ENCODE assay signal across 17 cellular contexts in the genomic region with DNA sequence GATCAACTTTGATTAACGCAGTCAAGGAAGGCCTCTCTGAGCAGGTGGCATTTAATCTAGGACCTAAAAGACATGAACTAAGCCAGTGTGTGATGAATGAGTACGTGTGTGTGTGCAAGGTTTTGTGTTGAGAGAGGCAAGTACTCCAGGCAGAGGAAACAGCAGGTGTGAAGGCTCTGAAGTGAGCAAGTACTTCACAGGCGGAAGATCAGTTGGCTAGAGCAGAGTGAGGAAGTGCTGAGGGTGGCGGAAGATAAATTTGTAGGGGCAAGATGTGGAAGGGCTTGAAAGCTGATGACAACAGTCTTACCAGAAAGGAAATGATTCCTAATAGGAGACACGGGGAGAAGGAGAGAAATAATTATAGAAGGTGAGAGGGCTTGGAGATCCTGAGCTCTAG. TPM values are rescaled to one million over a fixed set of nuclear protein-coding genes. Genes with fewer than 3 reads are reported as not detected.
DNase-seq lines count a peak whose midpoint lies in the region; ATAC-seq, FAIRE-seq and TF ChIP-seq lines count a peak whose summit lies in the region.
"Had no signal": no experiment of that assay in that cellular context is flagged by ENCODE, and none has a peak within 500 bp of the region (broad histone marks: within the 10 kb centered on the region; RNA-seq: fewer than 3 reads in every experiment).

No MANE protein-coding gene starts in this region.

- POLR2A ChIA-PET in HepG2 (lab: Yijun Ruan, JAX) = interaction anchor here (0.7 to 0.9 kb wide), 2 partner anchors 20 to 407 kb away, joined by 3 read pairs; no protein-coding TSS in a partner anchor
- POLR2A ChIA-PET in CD4-positive, alpha-beta T cell (lab: Charles Lee) = no interaction called here

- CTCF ChIA-PET in HepG2 (lab: Yijun Ruan, JAX; ENCODE audit: low intra/inter-chr PET ratio, low total read pairs) = no interaction called here
- CTCF ChIA-PET in CD4-positive, alpha-beta T cell (lab: Charles Lee) = no interaction called here

- H3K36me3 Mint-ChIP-seq in CD4-positive, alpha-beta T cell (ENCODE audit: low read depth) = peaks cover 35% of the 10 kb centered on the region
- peaks cover 13% of the 10 kb centered on the region for H3K36me3 Mint-ChIP-seq in endothelial cell (ENCODE audit: low read depth, unreplicated experiment)

- no peak overlapping the region for H3K4me2 ChIP-seq in HepG2 (ENCODE audit: low read depth, low read length)
- H3K4me2 ChIP-seq: A549 had no signal

- H3K79me2 ChIP-seq in HepG2 (ENCODE audit: insufficient read depth, low read length) = peaks cover 2% of the 10 kb centered on the region

- DNase-seq in right lobe of liver = no peak
- DNase-seq in HepG2 (ENCODE audit: low spot score) = no peak
- peak; percentile 10 for DNase-seq in NCI-H69 (lab: John Stamatoyannopoulos, UW)
- DNase-seq in lower lobe of right lung = no peak
- no peak for DNase-seq in upper lobe of right lung
- DNase-seq in CD4-positive, alpha-beta T cell = no peak
- DNase-seq in endothelial cell (ENCODE audit: low spot score) = no peak
- DNase-seq in medulla oblongata (ENCODE audit: extremely low spot score) = no peak
- DNase-seq: COR-L47, NCI-H1092, NCI-H146, NCI-H510A treated with DMSO at 0.1 percent for 48 hours, SIG-M5 had no signal

- BruUV-seq in HepG2 (replicated peaks; lab: Mats Ljungman, UMichigan) = no TSS peak

- TF ChIP-seq CTCF in right lobe of liver (IDR thresholded peaks at IDR 0.05) = no peak
- no peak for TF ChIP-seq CTCF in HepG2 (CRISPR knock-in tag; IDR thresholded peaks at IDR 0.05)
- TF ChIP-seq CTCF in lower lobe of right lung (IDR thresholded peaks at IDR 0.05) = no peak
- no peak for TF ChIP-seq CTCF in upper lobe of right lung (IDR thresholded peaks at IDR 0.05)
- TF ChIP-seq CTCF in CD4-positive, alpha-beta T cell (IDR thresholded peaks at IDR 0.05) = no peak
- no peak for TF ChIP-seq CTCF in endothelial cell (IDR thresholded peaks at IDR 0.05; ENCODE audit: unreplicated experiment)

- H3K4me1 Mint-ChIP-seq in CD4-positive, alpha-beta T cell (ENCODE audit: low read depth) = peaks cover 29% of the 10 kb centered on the region
- H3K4me1 Mint-ChIP-seq in endothelial cell (ENCODE audit: unreplicated experiment) = peaks cover 5% of the 10 kb centered on the region

- H3K9ac ChIP-seq in HepG2 (ENCODE audit: insufficient read depth, low read depth, low read length) = no peak overlapping the region

- ATAC-seq in right lobe of liver (peak in 1 of 4 donors; percentile 20), HepG2 (no peak), lower lobe of right lung (peak; percentile 15 to 35), upper lobe of right lung (peak; percentile 47)
- no peak for ATAC-seq in CD4-positive, alpha-beta T cell (ENCODE audit: poor library complexity)
- ATAC-seq: A549, HCT116 had no signal

- in situ Hi-C loops in HepG2 (cut with HindIII; ENCODE audit: extremely low pct_ligation_motif_present, low pct_unique_long_range_greater_than_20kb) = loop anchor here (25.0 kb wide), 1 partner anchor 747 kb away; no protein-coding TSS in a partner anchor

- H3K27me3 ChIP-seq in right lobe of liver (no peaks in the 10 kb centered on the region), HepG2 (ENCODE audit: control insufficient read depth in 1 of 2, insufficient read depth in 2 of 2, low read length in 2 of 2) (no peaks in the 10 kb centered on the region), lower lobe of right lung (ENCODE audit: low read depth) (no peaks in the 10 kb centered on the region), upper lobe of right lung (no peaks in the 10 kb centered on the region)
- no peaks in the 10 kb centered on the region for H3K27me3 ChIP-seq in CD4-positive, alpha-beta T cell (ENCODE audit: control insufficient read depth, insufficient read depth, low read length)

- FAIRE-seq in HepG2 (lab: Jason Lieb, UNC) = no peak
- FAIRE-seq: A549, RCC 7860 had no signal

- H4K20me1 ChIP-seq in HepG2 (ENCODE audit: insufficient read depth, low read length) = no peaks in the 10 kb centered on the region

- TF ChIP-seq RAD21 in HepG2 (CRISPR knock-in tag; IDR thresholded peaks at IDR 0.05) = no peak

- no peaks in the 10 kb centered on the region for H3K27me3 Mint-ChIP-seq in CD4-positive, alpha-beta T cell
- no peaks in the 10 kb centered on the region for H3K27me3 Mint-ChIP-seq in endothelial cell (ENCODE audit: unreplicated experiment)

- H3K4me3 ChIP-seq in right lobe of liver = no peak overlapping the region
- H3K4me3 ChIP-seq in HepG2 (replicated peaks in 1 of 3; ENCODE audit: insufficient read depth in 1 of 3, low read depth in 2 of 3, low read length in 3 of 3) = no peak overlapping the region
- no peak overlapping the region for H3K4me3 ChIP-seq in lower lobe of right lung
- no peak overlapping the region for H3K4me3 ChIP-seq in upper lobe of right lung
- H3K4me3 ChIP-seq: A549 had no signal

- H3K9me3 Mint-ChIP-seq in CD4-positive, alpha-beta T cell = no peaks in the 10 kb centered on the region
- H3K9me3 Mint-ChIP-seq in endothelial cell (ENCODE audit: unreplicated experiment) = no peaks in the 10 kb centered on the region

- H2AFZ ChIP-seq in HepG2 (ENCODE audit: low read length) = no peak overlapping the region

- H3K27ac ChIP-seq in right lobe of liver (peak overlapping the region; percentile 5 to 72 (median 59)), HepG2 (ENCODE audit: extremely low read length, insufficient read depth, low read length) (no peak overlapping the region), lower lobe of right lung (peak overlapping the region; percentile 38), upper lobe of right lung (no peak overlapping the region)
- H3K27ac ChIP-seq in CD4-positive, alpha-beta T cell (ENCODE audit: low read depth, low read length) = no peak overlapping the region
- H3K27ac ChIP-seq: A549 had no signal

- no peak overlapping the region for H3K27ac Mint-ChIP-seq in CD4-positive, alpha-beta T cell
- no peak overlapping the region for H3K27ac Mint-ChIP-seq in endothelial cell (ENCODE audit: unreplicated experiment)
- H3K27ac Mint-ChIP-seq: CD14-positive monocyte had no signal

- no peak for TF ChIP-seq POLR2A in right lobe of liver (IDR thresholded peaks at IDR 0.05)
- no peak for TF ChIP-seq POLR2A in HepG2 (IDR thresholded peaks at IDR 0.05; ENCODE audit: insufficient read depth in 1 of 2, low read depth in 2 of 2, low read length in 2 of 2)

- intact Hi-C loops in right lobe of liver (cut with DNase I) (no loop called here), HepG2 (cut with micrococcal nuclease; ENCODE audit: unreplicated experiment) (no loop called here), lower lobe of right lung (cut with DNase I) (no loop called here), upper lobe of right lung (cut with DNase I) (no loop called here)
- intact Hi-C loops in CD4-positive, alpha-beta T cell (cut with DNase I, micrococcal nuclease) = no loop called here

- peaks cover 0 to 24% (median 7%) of the 10 kb centered on the region in 4 donors for H3K4me1 ChIP-seq in right lobe of liver
- H3K4me1 ChIP-seq in HepG2 (ENCODE audit: insufficient read depth, low read length) = peaks cover 50% of the 10 kb centered on the region
- H3K4me1 ChIP-seq in lower lobe of right lung = peaks cover 8% of the 10 kb centered on the region
- H3K4me1 ChIP-seq in upper lobe of right lung = peaks cover 6% of the 10 kb centered on the region
- H3K4me1 ChIP-seq: A549 had no signal

- no peak overlapping the region for H3K4me3 Mint-ChIP-seq in CD4-positive, alpha-beta T cell
- no peak overlapping the region for H3K4me3 Mint-ChIP-seq in endothelial cell (ENCODE audit: unreplicated experiment)
- H3K4me3 Mint-ChIP-seq: CD14-positive monocyte had no signal

- H3K9me3 ChIP-seq in right lobe of liver (no peaks in the 10 kb centered on the region), HepG2 (ENCODE audit: low read length) (no peaks in the 10 kb centered on the region), lower lobe of right lung (no peaks in the 10 kb centered on the region), upper lobe of right lung (no peaks in the 10 kb centered on the region)
- no peaks in the 10 kb centered on the region for H3K9me3 ChIP-seq in CD4-positive, alpha-beta T cell (ENCODE audit: control insufficient read depth, low read length)
- H3K9me3 ChIP-seq: A549 had no signal

- WGBS in right lobe of liver (ENCODE audit: insufficient coverage, low coverage, low lambda C conversion rate, missing lambda C conversion rate) = 61% methylated on average over 5 of the region's 5 CpGs
- WGBS in HepG2 (ENCODE audit: low lambda C conversion rate) = 73% methylated on average over 5 of the region's 5 CpGs

- H3K36me3 ChIP-seq in right lobe of liver = no peaks in the 10 kb centered on the region
- H3K36me3 ChIP-seq in HepG2 (replicated peaks in 1 of 2; ENCODE audit: control insufficient read depth in 1 of 2, insufficient read depth in 2 of 2, low read length in 2 of 2) = no peaks in the 10 kb centered on the region
- H3K36me3 ChIP-seq in lower lobe of right lung = no peaks in the 10 kb centered on the region
- no peaks in the 10 kb centered on the region for H3K36me3 ChIP-seq in upper lobe of right lung

- TF ChIP-seq EP300 in HepG2 (IDR thresholded peaks at IDR 0.05; ENCODE audit: low read depth in 2 of 2, low read length in 2 of 2) = no peak
- no peak for TF ChIP-seq EP300 in HepG2 (CRISPR knock-in tag; IDR thresholded peaks at IDR 0.05; ENCODE audit: borderline replicate concordance)

RNA-seq across cellular contexts. Expression of gene APIP, which starts 6.7 kb away (rescaled TPM):
- 10 to 100 TPM in 5 of 6 experiments, 1 to 10 TPM in 1; 9.4 to 19.7 (median 14.5) TPM for total RNA-seq in right lobe of liver
- 31.0 and 41.8 TPM in 2 replicates for total RNA-seq in HepG2 (2016; rRNA removed; fragmentation: Illumina TruSeq; extraction: Trizol)
- 9.9 and 10.1 TPM in 2 replicates for total RNA-seq in HepG2 (2016; cell fraction: cytosol; rRNA removed; fragmentation: Illumina TruSeq; extraction: Trizol; ENCODE audit: low read depth)
- 31.4 and 48.5 TPM in 2 replicates for total RNA-seq in HepG2 (2016; cell fraction: insoluble cytoplasmic fraction; rRNA removed; fragmentation: Illumina TruSeq; extraction: Trizol)
- 14.2 and 15.9 TPM in 2 replicates for total RNA-seq in HepG2 (2016; cell fraction: membrane; rRNA removed; fragmentation: Illumina TruSeq; extraction: Trizol)
- 15.4 and 16.1 TPM in 2 replicates for total RNA-seq in HepG2 (2016; cell fraction: nucleus; rRNA removed; fragmentation: Illumina TruSeq; extraction: Trizol)
- 10.9 and 16.9 TPM in 2 replicates for polyA plus RNA-seq in HepG2 (2011; rRNA removed)
- 10.8 and 10.9 TPM in 2 replicates for polyA plus RNA-seq in HepG2 (2011; cell fraction: cytosol; rRNA removed)
- 2.8 and 5.2 TPM in 2 replicates for polyA plus RNA-seq in HepG2 (2011; cell fraction: nucleus; rRNA removed)
- polyA plus RNA-seq in HepG2 (2012) = 17.8 and 20.5 TPM in 2 replicates
- 7.2 and 8.5 TPM in 2 replicates for polyA plus RNA-seq in HepG2 (2016; cell fraction: cytosol; fragmentation: Illumina TruSeq; extraction: Trizol; ENCODE audit: low read depth)
- polyA plus RNA-seq in HepG2 (2016; cell fraction: insoluble cytoplasmic fraction; fragmentation: Illumina TruSeq; extraction: Trizol; ENCODE audit: low read depth) = 65.8 and 75.5 TPM in 2 replicates
- 14.5 and 15.3 TPM in 2 replicates for polyA plus RNA-seq in HepG2 (2016; cell fraction: membrane; fragmentation: Illumina TruSeq; extraction: Trizol; ENCODE audit: low read depth)
- polyA plus RNA-seq in HepG2 (2016; cell fraction: nucleus; fragmentation: Illumina TruSeq; extraction: Trizol; ENCODE audit: insufficient read depth, low read depth) = 26.8 and 31.3 TPM in 2 replicates
- polyA minus RNA-seq in HepG2 (2011; rRNA and poly(A)+ RNA removed; ENCODE audit: low replicate concordance) = 3.3 and 3.6 TPM in 2 replicates
- polyA minus RNA-seq in HepG2 (2011; cell fraction: cytosol; rRNA and poly(A)+ RNA removed) = 5.6 and 6.0 TPM in 2 replicates
- polyA minus RNA-seq in HepG2 (2011; cell fraction: nucleus; rRNA and poly(A)+ RNA removed) = 3.0 and 5.3 TPM in 2 replicates
- total RNA-seq in lower lobe of right lung = 36.7 TPM
- total RNA-seq in upper lobe of right lung = 26.5 TPM
- total RNA-seq in CD4-positive, alpha-beta T cell = 1 to 10 TPM; 7.1 to 8.3 TPM
- total RNA-seq in endothelial cell (ENCODE audit: unreplicated experiment) = 13.0 TPM

RNA-seq across cellular contexts. Expression of gene PDHX, which starts 7.0 kb away (rescaled TPM):
- total RNA-seq in right lobe of liver (10 to 100 TPM; 21.3 to 31.3 (median 28.8) TPM), HepG2 (2016; rRNA removed; fragmentation: Illumina TruSeq; extraction: Trizol) (73.8 and 106 TPM in 2 replicates), lower lobe of right lung (39.1 TPM), upper lobe of right lung (40.8 TPM), endothelial cell (ENCODE audit: unreplicated experiment) (31.8 TPM)
- total RNA-seq in HepG2 (2016; cell fraction: cytosol; rRNA removed; fragmentation: Illumina TruSeq; extraction: Trizol; ENCODE audit: low read depth) = 41.6 and 44.1 TPM in 2 replicates
- 72.5 and 104 TPM in 2 replicates for total RNA-seq in HepG2 (2016; cell fraction: insoluble cytoplasmic fraction; rRNA removed; fragmentation: Illumina TruSeq; extraction: Trizol)
- total RNA-seq in HepG2 (2016; cell fraction: membrane; rRNA removed; fragmentation: Illumina TruSeq; extraction: Trizol) = 37.7 and 42.3 TPM in 2 replicates
- total RNA-seq in HepG2 (2016; cell fraction: nucleus; rRNA removed; fragmentation: Illumina TruSeq; extraction: Trizol) = 43.0 and 44.2 TPM in 2 replicates
- polyA plus RNA-seq in HepG2 (2011; rRNA removed) = 32.9 and 41.0 TPM in 2 replicates
- 24.4 and 27.6 TPM in 2 replicates for polyA plus RNA-seq in HepG2 (2011; cell fraction: cytosol; rRNA removed)
- 15.3 and 16.3 TPM in 2 replicates for polyA plus RNA-seq in HepG2 (2011; cell fraction: nucleus; rRNA removed)
- 35.7 and 57.8 TPM in 2 replicates for polyA plus RNA-seq in HepG2 (2012)
- polyA plus RNA-seq in HepG2 (2016; cell fraction: cytosol; fragmentation: Illumina TruSeq; extraction: Trizol; ENCODE audit: low read depth) = 6.3 and 6.7 TPM in 2 replicates
- 95.4 and 97.5 TPM in 2 replicates for polyA plus RNA-seq in HepG2 (2016; cell fraction: insoluble cytoplasmic fraction; fragmentation: Illumina TruSeq; extraction: Trizol; ENCODE audit: low read depth)
- polyA plus RNA-seq in HepG2 (2016; cell fraction: membrane; fragmentation: Illumina TruSeq; extraction: Trizol; ENCODE audit: low read depth) = 14.4 and 16.3 TPM in 2 replicates
- polyA plus RNA-seq in HepG2 (2016; cell fraction: nucleus; fragmentation: Illumina TruSeq; extraction: Trizol; ENCODE audit: insufficient read depth, low read depth) = 43.7 and 45.9 TPM in 2 replicates
- polyA minus RNA-seq in HepG2 (2011; rRNA and poly(A)+ RNA removed; ENCODE audit: low replicate concordance) = 30.6 and 40.4 TPM in 2 replicates
- polyA minus RNA-seq in HepG2 (2011; cell fraction: cytosol; rRNA and poly(A)+ RNA removed) = 38.4 and 43.3 TPM in 2 replicates
- 67.5 and 80.9 TPM in 2 replicates for polyA minus RNA-seq in HepG2 (2011; cell fraction: nucleus; rRNA and poly(A)+ RNA removed)
- total RNA-seq in CD4-positive, alpha-beta T cell = 10 to 100 TPM; 17.3 to 17.4 TPM

Comparison
In these comparisons a context has a peak if more than half of its experiments do, and no peak if none do; other contexts are left out.
1. H3K27ac ChIP-seq: peak in right lobe of liver (3 of 3) and lower lobe of right lung (single experiment); none in HepG2 (single experiment), upper lobe of right lung (single experiment) and CD4-positive, alpha-beta T cell (single experiment).
2. ATAC-seq: peak in lower lobe of right lung (2 of 2) and upper lobe of right lung (single experiment); none in HepG2 (single experiment) and CD4-positive, alpha-beta T cell (single experiment).